ENCODE assay signal across 8 cellular contexts in the genomic region with DNA sequence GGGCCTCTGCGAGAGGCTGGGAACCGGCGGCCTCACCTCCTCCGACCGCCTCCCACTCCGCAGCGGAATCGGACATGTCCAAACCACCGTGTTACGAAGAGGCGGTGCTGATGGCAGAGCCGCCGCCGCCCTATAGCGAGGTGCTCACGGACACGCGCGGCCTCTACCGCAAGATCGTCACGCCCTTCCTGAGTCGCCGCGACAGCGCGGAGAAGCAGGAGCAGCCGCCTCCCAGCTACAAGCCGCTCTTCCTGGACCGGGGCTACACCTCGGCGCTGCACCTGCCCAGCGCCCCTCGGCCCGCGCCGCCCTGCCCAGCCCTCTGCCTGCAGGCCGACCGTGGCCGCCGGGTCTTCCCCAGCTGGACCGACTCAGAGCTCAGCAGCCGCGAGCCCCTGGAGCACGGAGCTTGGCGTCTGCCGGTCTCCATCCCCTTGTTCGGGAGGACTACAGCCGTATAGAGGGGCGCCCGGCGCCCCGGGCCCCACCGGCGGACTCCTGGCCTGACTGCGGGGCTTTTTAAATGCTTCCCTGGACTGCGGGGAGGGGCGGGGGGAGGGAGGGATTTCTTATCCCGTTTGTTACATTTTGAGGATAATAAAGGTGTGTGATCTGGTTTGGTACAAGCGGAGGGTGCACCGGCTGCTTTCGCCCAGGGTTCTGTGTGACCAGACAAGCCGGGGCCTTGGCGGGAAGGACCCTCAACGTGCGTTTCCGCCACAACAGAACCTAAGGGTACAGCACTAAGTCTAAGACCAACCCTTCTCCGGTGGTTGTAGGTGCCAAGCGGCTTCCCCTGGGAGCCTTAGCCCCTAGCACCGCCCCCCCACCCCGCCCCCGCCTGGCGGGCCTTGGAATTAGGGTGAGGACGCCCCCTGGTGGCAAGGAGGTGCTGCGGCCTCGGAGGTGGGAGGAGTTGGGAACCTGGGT.
DNase-seq lines count a peak whose midpoint lies in the region; ATAC-seq lines count a peak whose summit lies in the region.

No MANE protein-coding gene starts in this region.

- DNase-seq in NCI-H345 (lab: John Stamatoyannopoulos, UW) (peak; percentile 96), cerebellar cortex (ENCODE audit: low spot score) (peak; percentile 92), kidney glomerular epithelial cell (lab: John Stamatoyannopoulos, UW) (peak; percentile 74)
- DNase-seq in stimulated activated CD4-positive, alpha-beta T cell treated with anti-CD3 and anti-CD28 coated beads, Interleukin-1b, Interleukin-23, amount 100 ng/mL, for 1 hour (ENCODE audit: low read depth in 2 of 2): peak; percentile 93 to 99

- peaks cover 16% of the 10 kb centered on the region for H3K4me1 ChIP-seq in ACC112 (ENCODE audit: control insufficient read depth, insufficient read depth, low read length, unreplicated experiment)

- no peak overlapping the region; the same call in 1 of the 2 replicates for H3K27ac ChIP-seq in ACC112 (ENCODE audit: low read depth, low read length)

- no peaks in the 10 kb centered on the region for H3K79me2 ChIP-seq in ACC112 (ENCODE audit: control insufficient read depth, insufficient read depth, low read length, unreplicated experiment)

- ATAC-seq in GM18861 (IDR thresholded peaks at IDR 0.05; ENCODE audit: unreplicated experiment) (peak; percentile 10), HG03135 (IDR thresholded peaks at IDR 0.05; ENCODE audit: unreplicated experiment) (peak; percentile 21)
- peak; percentile 21 to 26 for ATAC-seq in activated CD4-positive, CD25-positive, alpha-beta regulatory T cell treated with anti-CD3 and anti-CD28 coated beads, Interleukin-2, amount 50 U/mL, for 24 hours

- peak overlapping the region; percentile 77 for H3K4me3 ChIP-seq in ACC112 (ENCODE audit: low read depth, low read length)

- H3K27me3 ChIP-seq in ACC112 (ENCODE audit: insufficient read depth, low read length): no peaks in the 10 kb centered on the region

- peaks cover 3% of the 10 kb centered on the region; the same call in 1 of the 2 replicates for H3K36me3 ChIP-seq in ACC112 (ENCODE audit: insufficient read depth, low read length)

- no peak overlapping the region for H2AFZ ChIP-seq in ACC112 (ENCODE audit: low read length, unreplicated experiment)
